ENCODE assay signal across 18 cellular contexts in the genomic region with DNA sequence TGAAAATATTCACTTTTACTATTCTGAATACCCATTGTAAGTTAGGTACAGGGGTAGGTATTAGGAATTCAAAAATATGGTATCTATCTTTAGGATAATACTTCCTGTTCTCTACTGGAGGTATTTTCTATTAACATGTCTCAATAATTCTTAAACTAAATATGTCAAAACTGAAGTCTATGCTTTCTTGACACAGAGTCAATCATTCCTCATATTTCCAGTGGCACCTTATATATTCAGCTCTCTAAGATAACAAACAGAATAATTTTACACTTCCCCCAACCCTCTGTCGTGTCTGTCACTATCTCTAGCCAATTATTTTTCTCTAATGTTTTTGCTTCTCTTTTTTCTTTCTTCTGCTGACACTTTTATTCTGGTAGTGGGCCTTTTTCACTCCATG.
"Had no signal": no experiment of that assay in that cellular context is flagged by ENCODE, and none has a peak within 500 bp of the region (broad histone marks: within the 10 kb centered on the region; RNA-seq: fewer than 3 reads in every experiment).

No MANE protein-coding gene starts in this region.

- H3K9me3 ChIP-seq: SJCRH30 had no signal

- ATAC-seq: Panc1, PC-3 had no signal

- H3K4me3 ChIP-seq: SJCRH30 had no signal

- H3K27me3 ChIP-seq: SJCRH30 had no signal

- H3K36me3 ChIP-seq: SJCRH30 had no signal

- H3K4me1 ChIP-seq: SJCRH30 had no signal

- DNase-seq: Karpas-422, MM.1S, NCI-H1092 treated with DMSO at 0.1 percent for 48 hours, NCI-H1436, NCI-H187, NCI-H2029, NCI-H2081 treated with DMSO at 0.1 percent for 48 hours, NCI-H2171, NCI-H446, NCI-H510A, NCI-H524 treated with DMSO at 0.1 percent for 48 hours, NCI-H69, NCI-H774, PC-3, SHP77, SJCRH30 had no signal

- H3K27ac ChIP-seq: RWPE1, SJCRH30 had no signal
